Comparison of ENCODE assay signal across 14 cellular contexts in genomic region chr22:42336527-42337227, GRCh38.
DNase-seq lines count a peak whose midpoint lies in the region; ATAC-seq and TF ChIP-seq lines count a peak whose summit lies in the region.
"Had no signal": no experiment of that assay in that cellular context is flagged by ENCODE, and none has a peak within 500 bp of the region (broad histone marks: within the 10 kb centered on the region; RNA-seq: fewer than 3 reads in every experiment).

No MANE protein-coding gene starts in this region.

- peak overlapping the region; percentile 6 to 63 for H3K27ac Mint-ChIP-seq in activated naive CD4-positive, alpha-beta T cell treated with anti-CD3 and anti-CD28 coated beads, Interleukin-2, amount 50 U/mL, for 72 hours
- no peak overlapping the region for H3K27ac Mint-ChIP-seq in activated naive CD4-positive, alpha-beta T cell treated with anti-CD3 and anti-CD28 coated beads for 36 hours
- H3K27ac Mint-ChIP-seq in endothelial cell (ENCODE audit: unreplicated experiment), result peak overlapping the region; percentile 36
- peak overlapping the region; percentile 9 for H3K27ac Mint-ChIP-seq in stimulated activated naive B cell treated with anti-CD40 and anti-IgM and Interleukin-4, amounts not matched to agents 10 μg/mL and 1 μg/mL and 100 μg/mL, for 72 hours
- no peak overlapping the region for H3K27ac Mint-ChIP-seq in natural killer cell treated with Interleukin-12 subunit alpha and Interleukin-12 subunit beta and Interleukin-15 and Interleukin-18, amount 100 ng/mL, for 72 hours
- H3K27ac Mint-ChIP-seq: activated CD4-positive, alpha-beta T cell treated with anti-CD3 and anti-CD28 coated beads, Interleukin-2, amount 10 ng/mL, durations not matched to agents 7 days and 5 days had no signal

- H3K27me3 Mint-ChIP-seq in activated naive CD4-positive, alpha-beta T cell treated with anti-CD3 and anti-CD28 coated beads for 36 hours (ENCODE audit: low read depth), result no peaks in the 10 kb centered on the region
- peaks cover 16% of the 10 kb centered on the region for H3K27me3 Mint-ChIP-seq in endothelial cell (ENCODE audit: unreplicated experiment)
- peaks cover 57 to 68% of the 10 kb centered on the region in 2 donors for H3K27me3 Mint-ChIP-seq in stimulated activated naive B cell treated with anti-CD40 and anti-IgM and Interleukin-4, amounts not matched to agents 10 μg/mL and 1 μg/mL and 100 μg/mL, for 72 hours
- peaks cover 0 to 8% of the 10 kb centered on the region in 2 donors for H3K27me3 Mint-ChIP-seq in natural killer cell treated with Interleukin-12 subunit alpha and Interleukin-12 subunit beta and Interleukin-15 and Interleukin-18, amount 100 ng/mL, for 72 hours

- CTCF ChIA-PET in activated naive CD4-positive, alpha-beta T cell treated with anti-CD3 and anti-CD28 coated beads for 36 hours (lab: Charles Lee), result interaction anchor here (0.6 kb wide), 1 partner anchor 41 kb away, joined by 3 read pairs; no protein-coding TSS in a partner anchor

- no peak overlapping the region for H3K4me3 Mint-ChIP-seq in activated naive CD4-positive, alpha-beta T cell treated with anti-CD3 and anti-CD28 coated beads for 36 hours
- H3K4me3 Mint-ChIP-seq in endothelial cell (ENCODE audit: unreplicated experiment), result no peak overlapping the region
- H3K4me3 Mint-ChIP-seq in stimulated activated naive B cell treated with anti-CD40 and anti-IgM and Interleukin-4, amounts not matched to agents 10 μg/mL and 1 μg/mL and 100 μg/mL, for 72 hours, result no peak overlapping the region
- no peak overlapping the region for H3K4me3 Mint-ChIP-seq in natural killer cell treated with Interleukin-12 subunit alpha and Interleukin-12 subunit beta and Interleukin-15 and Interleukin-18, amount 100 ng/mL, for 72 hours
- H3K4me3 Mint-ChIP-seq: activated CD4-positive, alpha-beta T cell treated with anti-CD3 and anti-CD28 coated beads, Interleukin-2, amount 10 ng/mL, durations not matched to agents 7 days and 5 days had no signal

- peak in 1 of 2 donors; percentile 12 for ATAC-seq in activated naive CD4-positive, alpha-beta T cell treated with anti-CD3 and anti-CD28 coated beads, Interleukin-2, amount 50 U/mL, for 72 hours
- no peak for ATAC-seq in stimulated activated naive B cell treated with anti-CD40 and anti-IgM and Interleukin-4, amounts not matched to agents 10 μg/mL and 1 μg/mL and 100 μg/mL, for 72 hours (replicated peaks)
- ATAC-seq in natural killer cell treated with Interleukin-12 subunit alpha and Interleukin-12 subunit beta and Interleukin-15 and Interleukin-18, amount 100 ng/mL, for 72 hours, result no peak
- ATAC-seq in GM19035 (IDR thresholded peaks at IDR 0.05; ENCODE audit: unreplicated experiment), result no peak
- ATAC-seq: upper lobe of right lung had no signal

- no peaks in the 10 kb centered on the region for H3K9me3 Mint-ChIP-seq in activated naive CD4-positive, alpha-beta T cell treated with anti-CD3 and anti-CD28 coated beads, Interleukin-2, amount 50 U/mL, for 72 hours
- no peaks in the 10 kb centered on the region for H3K9me3 Mint-ChIP-seq in activated naive CD4-positive, alpha-beta T cell treated with anti-CD3 and anti-CD28 coated beads for 36 hours
- no peaks in the 10 kb centered on the region for H3K9me3 Mint-ChIP-seq in endothelial cell (ENCODE audit: unreplicated experiment)
- H3K9me3 Mint-ChIP-seq in stimulated activated naive B cell treated with anti-CD40 and anti-IgM and Interleukin-4, amounts not matched to agents 10 μg/mL and 1 μg/mL and 100 μg/mL, for 72 hours, result no peaks in the 10 kb centered on the region
- no peaks in the 10 kb centered on the region for H3K9me3 Mint-ChIP-seq in natural killer cell treated with Interleukin-12 subunit alpha and Interleukin-12 subunit beta and Interleukin-15 and Interleukin-18, amount 100 ng/mL, for 72 hours
- H3K9me3 Mint-ChIP-seq: activated CD4-positive, alpha-beta T cell treated with anti-CD3 and anti-CD28 coated beads, Interleukin-2, amount 10 ng/mL, durations not matched to agents 7 days and 5 days had no signal

- TF ChIP-seq CTCF in endothelial cell (IDR thresholded peaks at IDR 0.05; ENCODE audit: unreplicated experiment), result no peak

- peaks cover 6% of the 10 kb centered on the region for H3K4me1 Mint-ChIP-seq in activated naive CD4-positive, alpha-beta T cell treated with anti-CD3 and anti-CD28 coated beads for 36 hours (ENCODE audit: low read depth)
- H3K4me1 Mint-ChIP-seq in endothelial cell (ENCODE audit: unreplicated experiment), result no peaks in the 10 kb centered on the region
- peaks cover 3 to 6% of the 10 kb centered on the region in 2 donors for H3K4me1 Mint-ChIP-seq in stimulated activated naive B cell treated with anti-CD40 and anti-IgM and Interleukin-4, amounts not matched to agents 10 μg/mL and 1 μg/mL and 100 μg/mL, for 72 hours
- H3K4me1 Mint-ChIP-seq in natural killer cell treated with Interleukin-12 subunit alpha and Interleukin-12 subunit beta and Interleukin-15 and Interleukin-18, amount 100 ng/mL, for 72 hours (ENCODE audit: low read depth in 2 of 2), result peaks cover 0 to 4% of the 10 kb centered on the region in 2 donors

- H3K36me3 Mint-ChIP-seq in activated naive CD4-positive, alpha-beta T cell treated with anti-CD3 and anti-CD28 coated beads, Interleukin-2, amount 50 U/mL, for 72 hours, result no peaks in the 10 kb centered on the region
- H3K36me3 Mint-ChIP-seq in activated naive CD4-positive, alpha-beta T cell treated with anti-CD3 and anti-CD28 coated beads for 36 hours (ENCODE audit: low read depth), result no peaks in the 10 kb centered on the region
- no peaks in the 10 kb centered on the region for H3K36me3 Mint-ChIP-seq in endothelial cell (ENCODE audit: low read depth, unreplicated experiment)
- no peaks in the 10 kb centered on the region for H3K36me3 Mint-ChIP-seq in stimulated activated naive B cell treated with anti-CD40 and anti-IgM and Interleukin-4, amounts not matched to agents 10 μg/mL and 1 μg/mL and 100 μg/mL, for 72 hours
- H3K36me3 Mint-ChIP-seq in natural killer cell treated with Interleukin-12 subunit alpha and Interleukin-12 subunit beta and Interleukin-15 and Interleukin-18, amount 100 ng/mL, for 72 hours, result no peaks in the 10 kb centered on the region

- intact Hi-C loops in activated naive CD4-positive, alpha-beta T cell treated with anti-CD3 and anti-CD28 coated beads for 36 hours (cut with micrococcal nuclease), result no loop called here

- DNase-seq in activated naive CD4-positive, alpha-beta T cell treated with anti-CD3 and anti-CD28 coated beads, Interleukin-2, amount 50 U/mL, for 72 hours (ENCODE audit: low spot score in 2 of 2), result no peak
- DNase-seq in activated naive CD4-positive, alpha-beta T cell treated with anti-CD3 and anti-CD28 coated beads for 36 hours, result no peak
- DNase-seq in MV-4-11 (lab: John Stamatoyannopoulos, UW) (peak; percentile 28), endothelial cell (ENCODE audit: low spot score) (no peak), GDM1 (lab: John Stamatoyannopoulos, UW) (no peak)
- no peak for DNase-seq in stimulated activated naive B cell treated with anti-CD40 and anti-IgM and Interleukin-4, amounts not matched to agents 10 μg/mL and 1 μg/mL and 100 μg/mL, for 72 hours
- DNase-seq in natural killer cell treated with Interleukin-12 subunit alpha and Interleukin-12 subunit beta and Interleukin-15 and Interleukin-18, amount 100 ng/mL, for 72 hours (ENCODE audit: low spot score), result no peak
- DNase-seq: activated CD4-positive, alpha-beta T cell treated with anti-CD3 and anti-CD28 coated beads, Interleukin-2, amount 10 ng/mL, durations not matched to agents 7 days and 5 days; activated naive CD4-positive, alpha-beta T cell treated with Interleukin-2 at 50 U/mL for 16 hours; activated T-cell treated with anti-CD3 and anti-CD28 coated beads, Interleukin-2, amount 50 U/mL, for 48 hours; dermis blood vessel endothelial cell; kidney glomerular epithelial cell; upper lobe of right lung had no signal

Comparison
In these comparisons a context has a peak if more than half of its experiments do, and no peak if none do; other contexts are left out.
1. H3K27ac Mint-ChIP-seq: peak in activated naive CD4-positive, alpha-beta T cell treated with anti-CD3 and anti-CD28 coated beads, Interleukin-2, amount 50 U/mL, for 72 hours (2 of 2), endothelial cell (single experiment) and stimulated activated naive B cell treated with anti-CD40 and anti-IgM and Interleukin-4, amounts not matched to agents 10 μg/mL and 1 μg/mL and 100 μg/mL, for 72 hours (single experiment); none in activated naive CD4-positive, alpha-beta T cell treated with anti-CD3 and anti-CD28 coated beads for 36 hours (single experiment) and natural killer cell treated with Interleukin-12 subunit alpha and Interleukin-12 subunit beta and Interleukin-15 and Interleukin-18, amount 100 ng/mL, for 72 hours (0 of 2).